1 cellular context compared by ENCODE assay signal in genomic region chr3:30904986-30905385, GRCh38.
TF ChIP-seq lines count a peak whose summit lies in the region.

No MANE protein-coding gene starts in this region.

TF ChIP-seq in HepG2, 621 proteins besides CTCF, POLR2A, EP300 and RAD21:
- no peak for TF ChIP-seq KIAA2018 (CRISPR knock-in tag; IDR thresholded peaks at IDR 0.05; ENCODE audit: borderline replicate concordance)
